26 cellular contexts compared by ENCODE assay signal in genomic region chr5:170438581-170438980, GRCh38. TPM values are rescaled to one million over a fixed set of nuclear protein-coding genes. Genes with fewer than 3 reads are reported as not detected.
"Had no signal": no experiment of that assay in that cellular context is flagged by ENCODE, and none has a peak within 500 bp of the region (broad histone marks: within the 10 kb centered on the region; RNA-seq: fewer than 3 reads in every experiment).

No MANE protein-coding gene starts in this region.

- DNase-seq: activated B cell treated with CpG ODN at 0.5 μM for 24 hours; activated CD4-positive, alpha-beta T cell treated with anti-CD3 and anti-CD28 coated beads, Interleukin-2, amount 50 U/mL, for 1 hour; activated CD8-positive, alpha-beta T cell treated with anti-CD3 and anti-CD28 coated beads for 36 hours; activated effector memory CD4-positive, alpha-beta T cell treated with anti-CD3 and anti-CD28 coated beads, Interleukin-2, amount 50 U/mL, for 16 hours; activated naive CD4-positive, alpha-beta T cell treated with anti-CD3 and anti-CD28 coated beads for 36 hours; activated naive CD8-positive, alpha-beta T cell treated with anti-CD3 and anti-CD28 coated beads for 36 hours; activated T-cell treated with anti-CD3 and anti-CD28 coated beads, Interleukin-2, amount 50 U/mL, for 1 hour; aorta; body of pancreas; cortex of kidney; foreskin fibroblast; hippocampal formation; kidney; left colon; naive B cell; stimulated activated CD4-positive, alpha-beta T cell treated with anti-CD3 and anti-CD28 coated beads, Interleukin-12 subunit alpha, Interleukin-12 subunit beta, amount 100 ng/mL, for 4 hours; stimulated activated CD4-positive, alpha-beta T cell treated with anti-CD3 and anti-CD28 coated beads, Interleukin-4, amount 100 ng/mL, for 1 hour; stimulated activated naive CD8-positive, alpha-beta T cell treated with anti-CD3 and anti-CD28 coated beads, Interleukin-15, Interleukin-2, amounts not matched to agents 100 U/mL and 50 U/mL, for 24 hours; T-helper 2 cell; testis; transverse colon; uterus had no signal

- H3K4me1 ChIP-seq: adrenal gland, body of pancreas, transverse colon, uterus had no signal

- H3K9me3 ChIP-seq: adrenal gland, body of pancreas, testis, transverse colon, uterus had no signal

- H3K36me3 ChIP-seq: adrenal gland, transverse colon, uterus had no signal

- H3K4me3 ChIP-seq: adrenal gland, body of pancreas, skin epidermis, testis, transverse colon, uterus had no signal

- H3K27me3 ChIP-seq: adrenal gland, body of pancreas, testis, transverse colon, uterus had no signal

- ATAC-seq: activated CD8-positive, alpha-beta T cell treated with anti-CD3 and anti-CD28 coated beads for 36 hours; body of pancreas; esophagus mucosa; left colon; sciatic nerve; stimulated activated naive CD8-positive, alpha-beta T cell treated with anti-CD3 and anti-CD28 coated beads, Interleukin-15, Interleukin-2, amounts not matched to agents 100 U/mL and 50 U/mL, for 24 hours had no signal

- H3K27ac ChIP-seq: body of pancreas, skin epidermis, testis, transverse colon, uterus had no signal

RNA-seq across cellular contexts. Expression of gene KCNMB1, which starts 49.4 kb away (rescaled TPM):
- total RNA-seq: activated B cell treated with CpG ODN at 0.5 μM for 24 hours; activated CD8-positive, alpha-beta T cell treated with anti-CD3 and anti-CD28 coated beads for 36 hours; activated naive CD8-positive, alpha-beta T cell treated with anti-CD3 and anti-CD28 coated beads for 36 hours had no signal
